Comparison of ENCODE assay signal across 29 cellular contexts in the genomic region with DNA sequence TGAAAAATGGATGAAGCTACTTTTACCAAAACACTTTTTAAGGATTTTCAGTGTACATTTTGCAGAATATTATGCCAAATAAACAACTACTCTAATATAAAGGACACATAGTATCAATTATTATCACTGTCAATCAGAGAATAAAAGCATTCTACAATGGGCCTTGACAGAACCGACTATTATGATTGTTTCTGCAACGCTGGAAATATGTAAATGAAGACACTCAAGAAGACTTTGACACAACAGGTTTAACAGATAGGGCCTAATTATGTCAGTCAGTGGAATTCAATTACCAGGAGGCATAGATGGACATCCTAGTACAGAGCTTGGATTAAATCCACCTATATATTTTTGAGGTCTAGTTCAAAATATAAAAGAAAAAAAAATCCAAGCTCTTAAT. TPM values are rescaled to one million over a fixed set of nuclear protein-coding genes. Genes with fewer than 3 reads are reported as not detected.
"Had no signal": no experiment of that assay in that cellular context is flagged by ENCODE, and none has a peak within 500 bp of the region (broad histone marks: within the 10 kb centered on the region; RNA-seq: fewer than 3 reads in every experiment).

No MANE protein-coding gene starts in this region.

- H3K4me3 ChIP-seq: adrenal gland, body of pancreas, breast epithelium had no signal

- ATAC-seq: activated CD8-positive, alpha-beta memory T cell treated with anti-CD3 and anti-CD28 coated beads, Interleukin-2, amount 10 ng/mL, durations not matched to agents 7 days and 5 days; activated CD8-positive, alpha-beta T cell treated with anti-CD3 and anti-CD28 coated beads, Interleukin-2, amount 10 ng/mL, durations not matched to agents 7 days and 5 days; activated naive CD4-positive, alpha-beta T cell treated with anti-CD3 and anti-CD28 coated beads, Interleukin-2, amount 50 U/mL, for 72 hours; body of pancreas had no signal

- H3K27ac ChIP-seq: adrenal gland, body of pancreas, brain microvascular endothelial cell, breast epithelium, VCaP had no signal

- DNase-seq: activated B cell treated with CpG ODN at 0.5 μM for 24 hours; activated CD4-positive, alpha-beta memory T cell treated with anti-CD3 and anti-CD28 coated beads, Interleukin-2, amount 10 ng/mL, durations not matched to agents 7 days and 5 days; activated CD4-positive, alpha-beta T cell treated with anti-CD3 and anti-CD28 coated beads for 4 hours; activated CD4-positive, alpha-beta T cell treated with anti-CD3 and anti-CD28 coated beads, Interleukin-2, amount 10 ng/mL, durations not matched to agents 24 days and 14 days; activated CD4-positive, alpha-beta T cell treated with anti-CD3 and anti-CD28 coated beads, Interleukin-2, amount 50 U/mL, for 48 hours; activated CD4-positive, CD25-positive, alpha-beta regulatory T cell treated with anti-CD3 and anti-CD28 coated beads, Interleukin-2, amount 50 U/mL, for 72 hours; activated CD8-positive, alpha-beta memory T cell treated with anti-CD3 and anti-CD28 coated beads for 24 hours; activated CD8-positive, alpha-beta memory T cell treated with anti-CD3 and anti-CD28 coated beads, Interleukin-2, amount 10 ng/mL, durations not matched to agents 7 days and 5 days; activated CD8-positive, alpha-beta memory T cell treated with anti-CD3 and anti-CD28 coated beads, Interleukin-2, amount 50 U/mL, for 48 hours; activated CD8-positive, alpha-beta T cell treated with anti-CD3 and anti-CD28 coated beads, Interleukin-2, amount 10 ng/mL, durations not matched to agents 7 days and 5 days; activated effector memory CD4-positive, alpha-beta T cell treated with anti-CD3 and anti-CD28 coated beads, Interleukin-2, amount 50 U/mL, for 16 hours; activated gamma-delta T cell treated with Interleukin-2 at 50 U/mL for 16 hours; activated naive CD4-positive, alpha-beta T cell; activated naive CD4-positive, alpha-beta T cell treated with anti-CD3 and anti-CD28 coated beads for 36 hours; activated naive CD4-positive, alpha-beta T cell treated with anti-CD3 and anti-CD28 coated beads, Interleukin-2, amount 50 U/mL, for 16 hours; activated naive CD8-positive, alpha-beta T cell treated with anti-CD3 and anti-CD28 coated beads for 36 hours; activated T-cell treated with anti-CD3 and anti-CD28 coated beads, Interleukin-2, amount 50 U/mL, for 24 hours; activated T-cell treated with anti-CD3 and anti-CD28 coated beads, Interleukin-2, amount 50 U/mL, for 48 hours; adrenal gland; amniotic stem cell; aorta; body of pancreas; brain microvascular endothelial cell; central memory CD4-positive, alpha-beta T cell; T-helper 2 cell; T-helper 9 cell had no signal

- H3K9me3 ChIP-seq: adrenal gland, body of pancreas, breast epithelium had no signal

- H3K27me3 ChIP-seq: adrenal gland, body of pancreas, brain microvascular endothelial cell, breast epithelium had no signal

- H3K4me1 ChIP-seq: adrenal gland, body of pancreas, breast epithelium had no signal

- H3K36me3 ChIP-seq: adrenal gland, brain microvascular endothelial cell, breast epithelium had no signal

RNA-seq across cellular contexts. Expression of a gene that starts 58.7 kb away (rescaled TPM):
- total RNA-seq: activated CD8-positive, alpha-beta T cell treated with anti-CD3 and anti-CD28 coated beads, Interleukin-2, amount 10 ng/mL, durations not matched to agents 7 days and 5 days; activated naive CD8-positive, alpha-beta T cell treated with anti-CD3 and anti-CD28 coated beads for 36 hours had no signal
